ENCODE assay signal across 15 cellular contexts in genomic region chr12:69097619-69098368, GRCh38.
A peak's percentile ranks its signal among the peaks of the same experiment; 100 is the strongest.
DNase-seq lines count a peak whose midpoint lies in the region; ATAC-seq lines count a peak whose summit lies in the region.
"Had no signal": no experiment of that assay in that cellular context is flagged by ENCODE, and none has a peak within 500 bp of the region (broad histone marks: within the 10 kb centered on the region; RNA-seq: fewer than 3 reads in every experiment).

No MANE protein-coding gene starts in this region.

- POLR2A ChIA-PET in CD4-positive, alpha-beta memory T cell (lab: Charles Lee; ENCODE audit: partially characterized antibody) = no interaction called here

- no peak overlapping the region for H3K27ac Mint-ChIP-seq in activated naive CD8-positive, alpha-beta T cell treated with anti-CD3 and anti-CD28 coated beads for 36 hours
- no peak overlapping the region for H3K27ac Mint-ChIP-seq in CD4-positive, alpha-beta memory T cell
- H3K27ac Mint-ChIP-seq: activated T-helper 1 cell treated with anti-CD3 and anti-CD28 coated beads, Interleukin-12 subunit alpha, Interleukin-12 subunit beta, Interleukin-2, Interleukin-4 antibody, amounts not matched to agents 30 ng/mL and 10 ng/mL and 1 ng/mL, durations not matched to agents 14 hours and 24 hours and 36 hours; T-cell had no signal

- ATAC-seq in HG03196 (IDR thresholded peaks at IDR 0.05; ENCODE audit: unreplicated experiment) = no peak
- ATAC-seq in GM21367 (IDR thresholded peaks at IDR 0.05; ENCODE audit: unreplicated experiment) = no peak
- ATAC-seq: left ventricle myocardium superior, T-cell had no signal

- CTCF ChIA-PET in CD4-positive, alpha-beta memory T cell (lab: Charles Lee; ENCODE audit: partially characterized antibody) = no interaction called here

- DNase-seq in EL (peak; percentile 26), LHCN-M2 (ENCODE audit: low read depth) (peak; percentile 54), dedifferentiated amniotic fluid mesenchymal stem cell (ENCODE audit: extremely low spot score) (peak; percentile 20)
- DNase-seq in activated naive CD8-positive, alpha-beta T cell treated with anti-CD3 and anti-CD28 coated beads for 36 hours = no peak
- DNase-seq in CD4-positive, alpha-beta memory T cell = no peak
- DNase-seq: activated CD4-positive, alpha-beta T cell treated with anti-CD3 and anti-CD28 coated beads for 1 hour; effector memory CD4-positive, alpha-beta T cell; left ventricle myocardium superior; NCI-H2171 treated with DMSO at 0.1 percent for 48 hours; T-cell had no signal

- peaks cover 3% of the 10 kb centered on the region for H3K27me3 ChIP-seq in CD4-positive, alpha-beta memory T cell (ENCODE audit: insufficient read depth, low read length)

- peak overlapping the region; percentile 87 for H3K27ac ChIP-seq in mesodermal cell (ENCODE audit: low read depth, low read length, severe bottlenecking)
- no peak overlapping the region for H3K27ac ChIP-seq in CD4-positive, alpha-beta memory T cell (ENCODE audit: low read depth, low read length)

- intact Hi-C loops in CD4-positive, alpha-beta memory T cell (cut with micrococcal nuclease) = no loop called here

- H3K4me1 ChIP-seq in mesodermal cell (ENCODE audit: control insufficient read depth, insufficient read depth, low read length, poor library complexity, severe bottlenecking) = peaks cover 21% of the 10 kb centered on the region
- H3K4me1 ChIP-seq in CD4-positive, alpha-beta memory T cell (ENCODE audit: insufficient read depth, low read length) = no peaks in the 10 kb centered on the region

- 87 to 93% methylated on average over 3 of the region's 6 CpGs for WGBS in mesodermal cell (ENCODE audit: insufficient coverage in 2 of 2), 2 experiments

- no peaks in the 10 kb centered on the region for H3K36me3 ChIP-seq in mesodermal cell (ENCODE audit: control insufficient read depth, insufficient read depth, low read length)
- H3K36me3 ChIP-seq in CD4-positive, alpha-beta memory T cell (ENCODE audit: insufficient read depth, low read length) = no peaks in the 10 kb centered on the region

- no peaks in the 10 kb centered on the region for H3K36me3 Mint-ChIP-seq in activated naive CD8-positive, alpha-beta T cell treated with anti-CD3 and anti-CD28 coated beads for 36 hours
- no peaks in the 10 kb centered on the region for H3K36me3 Mint-ChIP-seq in CD4-positive, alpha-beta memory T cell
- H3K36me3 Mint-ChIP-seq: T-cell had no signal

- H3K27me3 Mint-ChIP-seq in activated naive CD8-positive, alpha-beta T cell treated with anti-CD3 and anti-CD28 coated beads for 36 hours = peaks cover 11% of the 10 kb centered on the region
- peaks cover 11% of the 10 kb centered on the region in 2 donors for H3K27me3 Mint-ChIP-seq in CD4-positive, alpha-beta memory T cell

- H3K4me1 Mint-ChIP-seq in activated naive CD8-positive, alpha-beta T cell treated with anti-CD3 and anti-CD28 coated beads for 36 hours = peaks cover 7% of the 10 kb centered on the region
- peaks cover 0 to 3% (median under 1%) of the 10 kb centered on the region in 4 donors for H3K4me1 Mint-ChIP-seq in CD4-positive, alpha-beta memory T cell

- no peaks in the 10 kb centered on the region for H3K9me3 Mint-ChIP-seq in activated naive CD8-positive, alpha-beta T cell treated with anti-CD3 and anti-CD28 coated beads for 36 hours
- H3K9me3 Mint-ChIP-seq in CD4-positive, alpha-beta memory T cell = no peaks in the 10 kb centered on the region
- H3K9me3 Mint-ChIP-seq: activated T-helper 1 cell treated with anti-CD3 and anti-CD28 coated beads, Interleukin-12 subunit alpha, Interleukin-12 subunit beta, Interleukin-2, Interleukin-4 antibody, amounts not matched to agents 30 ng/mL and 10 ng/mL and 1 ng/mL, durations not matched to agents 14 hours and 24 hours and 36 hours; T-cell had no signal

- no peak overlapping the region for H3K4me3 ChIP-seq in mesodermal cell (ENCODE audit: extremely low read depth, insufficient read depth, low read length, poor library complexity, severe bottlenecking)
- H3K4me3 ChIP-seq in CD4-positive, alpha-beta memory T cell (ENCODE audit: low read length in 2 of 2) = no peak overlapping the region
- H3K4me3 ChIP-seq: skin epidermis had no signal

- H3K4me3 Mint-ChIP-seq in activated naive CD8-positive, alpha-beta T cell treated with anti-CD3 and anti-CD28 coated beads for 36 hours = no peak overlapping the region
- no peak overlapping the region for H3K4me3 Mint-ChIP-seq in CD4-positive, alpha-beta memory T cell
- H3K4me3 Mint-ChIP-seq: activated T-helper 1 cell treated with anti-CD3 and anti-CD28 coated beads, Interleukin-12 subunit alpha, Interleukin-12 subunit beta, Interleukin-2, Interleukin-4 antibody, amounts not matched to agents 30 ng/mL and 10 ng/mL and 1 ng/mL, durations not matched to agents 14 hours and 24 hours and 36 hours; T-cell had no signal

- no peaks in the 10 kb centered on the region for H3K9me3 ChIP-seq in mesodermal cell (ENCODE audit: control insufficient read depth, low read length)
- H3K9me3 ChIP-seq in CD4-positive, alpha-beta memory T cell (ENCODE audit: control insufficient read depth in 1 of 2, low read length in 2 of 2) = no peaks in the 10 kb centered on the region

Comparison
In these comparisons a context has a peak if more than half of its experiments do, and no peak if none do; other contexts are left out.
1. DNase-seq: peak in EL (single experiment), LHCN-M2 (single experiment) and dedifferentiated amniotic fluid mesenchymal stem cell (single experiment); none in activated naive CD8-positive, alpha-beta T cell treated with anti-CD3 and anti-CD28 coated beads for 36 hours (single experiment) and CD4-positive, alpha-beta memory T cell (0 of 5).